8 cellular contexts compared by ENCODE assay signal in the genomic region with DNA sequence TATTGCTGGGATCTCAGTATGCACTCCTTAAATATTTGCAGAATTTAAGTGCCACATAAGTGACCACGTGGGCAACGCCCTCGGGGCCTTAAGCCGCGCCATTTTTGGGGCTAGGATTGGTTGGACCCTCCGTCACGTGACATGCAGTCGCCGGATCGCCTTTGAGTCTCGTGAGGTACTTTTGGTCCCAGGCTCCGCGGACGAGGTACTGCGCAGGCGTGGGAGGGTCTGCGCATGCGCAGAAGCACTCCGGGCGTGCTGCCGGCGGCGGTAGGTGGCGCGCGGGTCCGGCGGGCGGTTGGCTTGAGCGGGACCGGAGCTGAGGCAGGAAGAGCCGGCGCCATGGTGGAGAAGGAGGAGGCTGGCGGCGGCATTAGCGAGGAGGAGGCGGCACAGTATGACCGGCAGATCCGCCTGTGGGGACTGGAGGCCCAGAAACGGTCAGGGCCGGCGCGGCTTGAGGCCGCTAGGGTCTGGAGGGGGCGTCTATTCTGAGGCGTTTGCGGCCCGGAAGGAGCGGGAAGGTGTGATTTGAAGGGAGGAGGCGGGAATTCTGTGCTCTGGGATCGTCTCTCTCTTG. TPM values are rescaled to one million over a fixed set of nuclear protein-coding genes. Genes with fewer than 3 reads are reported as not detected.
DNase-seq lines count a peak whose midpoint lies in the region; ATAC-seq and TF ChIP-seq lines count a peak whose summit lies in the region.

A gene (plus strand): TSS at position 247 of the 580 bp plus-strand sequence. CDS start 96 bp downstream, at position 343.

- H3K36me3 ChIP-seq in heart left ventricle = peaks cover 0 to 13% (median 0%) of the 10 kb centered on the region in 9 donors

- whole genome bisulfite sequencing in adipose tissue, 3 donors = 0% methylated on average over 51 of the region's 51 CpGs
- 0% methylated on average over 31 to 51 of the region's 51 CpGs for WGBS in heart left ventricle, 4 donors

- DNase-seq in NCI-H1436 (lab: John Stamatoyannopoulos, UW) (peak; percentile 98), T follicular helper cell (ENCODE audit: low read depth) (peak; percentile 81), heart left ventricle (peak; percentile 94 to 98 (median 97)), pons (ENCODE audit: low spot score) (peak; percentile 86), type B pancreatic cell (ENCODE audit: extremely low spot score, unreplicated experiment) (peak; percentile 99)

- intact Hi-C loops in heart left ventricle (cut with DNase I) = loop anchor here in 1 of 10 donors (2.0 kb wide), 1 partner anchor 18 kb away; a partner anchor contains a TSS

- peak within 1 kb of the TSS; percentile 100 for H3K4me3 Mint-ChIP-seq in type B pancreatic cell

- peaks cover 0 to 44% (median 22%) of the 10 kb centered on the region in 12 donors for H3K4me1 ChIP-seq in heart left ventricle

- H3K36me3 Mint-ChIP-seq in type B pancreatic cell = peaks cover 24% of the 10 kb centered on the region

- no peaks in the 10 kb centered on the region for H3K27me3 ChIP-seq in heart left ventricle

- peak; percentile 50 for TF ChIP-seq CTCF in GM12873 (IDR thresholded peaks at IDR 0.05; ENCODE audit: insufficient read depth, low read depth, low read length, missing control alignments)
- peak; percentile 21 to 83 (median 52) for TF ChIP-seq CTCF in heart left ventricle (IDR thresholded peaks at IDR 0.05)
- peak; percentile 58 for TF ChIP-seq CTCF in type B pancreatic cell (conservative IDR thresholded peaks at IDR 0.05)

- peak within 1 kb of the TSS; percentile 97 for H3K27ac Mint-ChIP-seq in type B pancreatic cell

- ATAC-seq in HG02798 (IDR thresholded peaks at IDR 0.05; ENCODE audit: poor library complexity, unreplicated experiment) (peak; percentile 94), heart left ventricle (peak; percentile 83 to 95 (median 94))

- peaks cover 5% of the 10 kb centered on the region for H3K9me3 Mint-ChIP-seq in type B pancreatic cell

- peak in 1 of 2 donors; percentile 77 for TF ChIP-seq POLR2A in heart left ventricle (IDR thresholded peaks at IDR 0.05)

- peak within 1 kb of the TSS; percentile 51 to 86 (median 74) for H3K4me3 ChIP-seq in heart left ventricle

- H3K9me3 ChIP-seq in heart left ventricle = no peaks in the 10 kb centered on the region

- H3K27ac ChIP-seq in adipose tissue (ENCODE audit: low read depth, low read length) = peak within 1 kb of the TSS; percentile 28
- H3K27ac ChIP-seq in heart left ventricle = peak within 1 kb of the TSS; percentile 79 to 93 (median 90)

- peaks cover 2% of the 10 kb centered on the region for H3K27me3 Mint-ChIP-seq in type B pancreatic cell

- H3K4me1 Mint-ChIP-seq in type B pancreatic cell (ENCODE audit: unreplicated experiment) = peaks cover 37% of the 10 kb centered on the region

RNA-seq across cellular contexts. Expression of the gene that starts here (rescaled TPM):
- polyA plus RNA-seq in adipose tissue (10 to 100 TPM; 25.5 to 50.0 (median 42.2) TPM), heart left ventricle (10 to 100 TPM; 15.7 to 84.1 TPM)
- total RNA-seq in heart left ventricle (10 to 100 TPM; 30.5 to 58.7 (median 49.7) TPM), type B pancreatic cell (ENCODE audit: low replicate concordance) (102 and 155 TPM in 2 replicates)

Comparison
In these comparisons a context has a peak if more than half of its experiments do, and no peak if none do; other contexts are left out.
1. Peak in every context shown above with its lines: DNase-seq, ATAC-seq, H3K4me3 ChIP-seq and H3K27ac ChIP-seq.